In the genomic region with DNA sequence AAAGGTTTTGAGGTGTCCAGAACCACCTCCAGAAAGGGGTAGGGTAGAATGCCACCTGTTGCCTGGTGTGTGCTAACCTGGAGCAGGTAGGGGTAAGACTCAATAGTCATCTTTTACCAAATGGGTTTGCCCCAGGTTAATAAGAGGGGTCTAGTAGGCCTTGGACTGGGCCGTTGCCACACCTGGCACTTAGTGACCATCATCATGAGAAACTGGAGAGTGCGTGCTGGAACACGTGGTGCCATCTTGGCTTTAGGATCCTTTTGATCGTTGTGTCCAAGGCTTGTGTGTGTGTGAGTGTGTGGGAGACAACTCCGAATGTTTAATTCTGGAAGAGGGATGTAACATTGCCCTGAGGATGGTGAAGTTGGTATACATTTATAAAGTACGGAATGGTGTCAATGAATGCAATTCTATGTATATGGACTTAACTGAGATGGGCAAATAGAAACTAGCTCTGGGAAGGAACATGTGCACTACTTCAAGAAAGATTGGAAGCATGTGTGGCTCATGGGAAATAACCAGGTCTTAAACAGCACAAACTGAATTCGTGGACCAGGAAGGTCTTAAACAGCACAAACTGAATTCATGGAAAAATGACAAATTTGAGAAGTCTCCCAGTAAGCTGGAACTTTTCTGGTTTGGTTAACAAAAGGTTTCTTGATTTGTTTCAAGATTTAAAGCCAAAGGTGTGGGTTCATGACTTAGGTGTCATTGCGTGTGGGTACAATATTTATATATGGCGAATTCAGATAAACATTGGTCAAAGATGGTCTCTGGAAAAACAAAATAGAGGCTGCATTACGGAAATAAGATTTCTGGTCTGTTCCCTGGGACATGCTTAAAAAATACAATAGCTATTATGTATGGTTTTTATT, we compare ENCODE assay signal across 12 cellular contexts. TPM values are rescaled to one million over a fixed set of nuclear protein-coding genes. Genes with fewer than 3 reads are reported as not detected.
DNase-seq lines count a peak whose midpoint lies in the region; ATAC-seq, FAIRE-seq and TF ChIP-seq lines count a peak whose summit lies in the region.
"Had no signal": no experiment of that assay in that cellular context is flagged by ENCODE, and none has a peak within 500 bp of the region (broad histone marks: within the 10 kb centered on the region; RNA-seq: fewer than 3 reads in every experiment).

No MANE protein-coding gene starts in this region.

- H3K27ac Mint-ChIP-seq in memory B cell, result peak overlapping the region; percentile 69

- H3K9me3 Mint-ChIP-seq in memory B cell, result no peaks in the 10 kb centered on the region

- FAIRE-seq in GM12892 (lab: Jason Lieb, UNC), result no peak
- FAIRE-seq: bronchial epithelial cell had no signal

- H3K36me3 Mint-ChIP-seq in memory B cell, result peaks cover 76% of the 10 kb centered on the region

- H3K4me1 Mint-ChIP-seq in memory B cell, result peaks cover 50% of the 10 kb centered on the region

- no peaks in the 10 kb centered on the region for H3K27me3 Mint-ChIP-seq in memory B cell

- no peak for ATAC-seq in memory B cell (ENCODE audit: low read depth)
- ATAC-seq in GM21367 (IDR thresholded peaks at IDR 0.05; ENCODE audit: unreplicated experiment), result no peak
- ATAC-seq: PC-3 had no signal

- DNase-seq in GM12892 (ENCODE audit: insufficient read length) (no peak), NAMALWA (ENCODE audit: low spot score) (peak; percentile 39), memory B cell (ENCODE audit: low spot score in 2 of 2) (no peak)
- no peak for DNase-seq in effector CD4-positive, alpha-beta T cell
- DNase-seq: Caco-2; hypothalamus; NCI-H1092; PC-3; psoas muscle; stimulated activated CD4-positive, alpha-beta T cell treated with anti-CD3 and anti-CD28 coated beads, Interleukin-2, amount 100 ng/mL, for 48 hours had no signal

- H3K4me3 Mint-ChIP-seq in memory B cell, result no peak overlapping the region

- peak; percentile 64; the same call in 1 of the 2 replicates for TF ChIP-seq POLR2A in GM12892 (IDR thresholded peaks at IDR 0.05; ENCODE audit: low read depth, low read length)

RNA-seq across cellular contexts. Expression of a gene that starts 7.2 kb away (rescaled TPM):
- polyA plus RNA-seq in GM12892 (2012; ENCODE audit: missing spikeins), result 329 TPM

RNA-seq across cellular contexts. Expression of a gene that starts 15.4 kb away (rescaled TPM):
- 15.2 TPM for polyA plus RNA-seq in GM12892 (2012; ENCODE audit: missing spikeins)

RNA-seq across cellular contexts. Expression of a gene that starts 26.8 kb away (rescaled TPM):
- 0.06 TPM for polyA plus RNA-seq in GM12892 (2012; ENCODE audit: missing spikeins)

RNA-seq across cellular contexts. Expression of a gene that starts 29.8 kb away (rescaled TPM):
- polyA plus RNA-seq in GM12892 (2012; ENCODE audit: missing spikeins), result not detected
- polyA plus RNA-seq: psoas muscle had no signal

RNA-seq across cellular contexts. Expression of a gene that starts 37.3 kb away (rescaled TPM):
- polyA plus RNA-seq in GM12892 (2012; ENCODE audit: missing spikeins), result 0.28 TPM
